In the genomic region with DNA sequence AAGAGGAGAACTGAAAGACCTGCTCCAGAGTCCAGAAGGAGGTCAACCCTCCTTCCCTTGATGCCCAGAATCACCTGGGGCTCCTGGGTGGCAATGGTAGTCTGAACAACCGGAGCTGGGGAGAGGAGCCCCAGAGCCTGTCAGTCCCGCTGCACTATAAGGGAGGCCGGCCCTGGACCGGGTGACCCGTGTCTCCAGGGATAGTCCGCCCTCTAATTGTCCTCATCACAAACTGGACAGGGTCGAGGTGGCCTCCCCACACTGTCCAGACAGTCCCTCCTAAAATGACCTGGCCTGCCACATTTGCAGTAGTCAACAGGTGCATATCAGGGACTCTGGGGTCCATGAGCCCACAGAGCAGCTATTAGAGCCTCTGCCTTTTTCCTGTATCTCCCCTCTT, we compare ENCODE assay signal across 31 cellular contexts. TPM values are rescaled to one million over a fixed set of nuclear protein-coding genes. Genes with fewer than 3 reads are reported as not detected.
DNase-seq lines count a peak whose midpoint lies in the region; ATAC-seq and TF ChIP-seq lines count a peak whose summit lies in the region.
"Had no signal": no experiment of that assay in that cellular context is flagged by ENCODE, and none has a peak within 500 bp of the region (broad histone marks: within the 10 kb centered on the region; RNA-seq: fewer than 3 reads in every experiment).

No MANE protein-coding gene starts in this region.

- no peak overlapping the region for H3K56ac ChIP-seq in IMR-90 (ENCODE audit: extremely low read depth, insufficient read depth, low read length)

- H3K23ac ChIP-seq in IMR-90 (ENCODE audit: low read depth, low read length): no peak overlapping the region

- POLR2A ChIA-PET in HEK293 (lab: Yijun Ruan, JAX) (interaction anchor here (0.7 kb wide), 1 partner anchor 94 kb away, joined by 3 read pairs; no protein-coding TSS in a partner anchor), IMR-90 (lab: Charles Lee; ENCODE audit: unreplicated experiment) (interaction anchor here (0.7 kb wide), 1 partner anchor 12 kb away, joined by 3 read pairs; no protein-coding TSS in a partner anchor)

- no peak overlapping the region for H2BK15ac ChIP-seq in IMR-90 (ENCODE audit: low read depth, low read length)

- intact Hi-C loops in IMR-90 (cut with micrococcal nuclease) (no loop called here), sciatic nerve (cut with DNase I) (no loop called here)

- CTCF ChIA-PET in HEK293 (lab: Yijun Ruan, JAX): no interaction called here
- CTCF ChIA-PET in IMR-90 (lab: Yijun Ruan, JAX): no interaction called here

- H3K4me3 ChIP-seq in HEK293 (ENCODE audit: low read depth, low read length) (no peak overlapping the region), IMR-90 (ENCODE audit: insufficient read depth, low read depth, low read length) (no peak overlapping the region), RWPE2 (ENCODE audit: severe bottlenecking) (no peak overlapping the region)
- H3K4me3 ChIP-seq: A549; BLaER1; BLaER1 treated with 17β-estradiol and CSF1 and Interleukin-3, amounts not matched to agents 10 nM and 100 nM had no signal

- WGBS in IMR-90 (ENCODE audit: extremely low coverage in 2 of 2, insufficient read length in 1 of 2), 2 experiments: no CpG with 5 or more reads among the region's 7 CpGs

- no peak for TF ChIP-seq POLR2A in IMR-90 (IDR thresholded peaks at IDR 0.05; ENCODE audit: low read depth, low read length)

- peak overlapping the region; percentile 37 for H2AK9ac ChIP-seq in IMR-90 (replicated peaks; ENCODE audit: low read depth, low read length, poor library complexity)

- H2BK120ac ChIP-seq in IMR-90 (ENCODE audit: low read depth, low read length): no peak overlapping the region

- no peak overlapping the region for H3K9ac ChIP-seq in IMR-90 (ENCODE audit: low read depth, low read length)
- H3K9ac ChIP-seq: BLaER1; BLaER1 treated with 17β-estradiol and CSF1 and Interleukin-3, amounts not matched to agents 10 nM and 100 nM had no signal

- ATAC-seq in IMR-90 (ENCODE audit: low read depth) (no peak), RWPE2 (ENCODE audit: low read depth) (no peak), sciatic nerve (no peak), GM19455 (IDR thresholded peaks at IDR 0.05; ENCODE audit: unreplicated experiment) (no peak)
- ATAC-seq: CD8-positive, alpha-beta T cell had no signal

- H3K9me3 ChIP-seq in HEK293 (ENCODE audit: control insufficient read depth, insufficient read depth, low read depth, low read length) (no peaks in the 10 kb centered on the region), IMR-90 (ENCODE audit: control insufficient read depth, insufficient read depth, low read length) (peaks cover 12% of the 10 kb centered on the region), RWPE2 (ENCODE audit: severe bottlenecking) (no peaks in the 10 kb centered on the region)
- H3K9me3 ChIP-seq: A549, BE2C had no signal

- no peaks in the 10 kb centered on the region for H3K9me1 ChIP-seq in IMR-90 (ENCODE audit: insufficient read depth, low read length)

- in situ Hi-C loops in IMR-90 (cut with MboI; ENCODE audit: low sequenced_read_pairs): no loop called here

- DNase-seq in IMR-90 (no peak), RWPE2 (ENCODE audit: low spot score) (peak; percentile 53), amniotic stem cell (lab: John Stamatoyannopoulos, UW) (no peak), sciatic nerve (ENCODE audit: low spot score) (no peak)
- DNase-seq: 8988T; ACHN; AML-193; BE2C; C1 segment of cervical spinal cord; Caco-2; Calu3; CD4-positive, alpha-beta memory T cell; CD4-positive, alpha-beta T cell; CD4-positive, CD25-positive, alpha-beta regulatory T cell; CD8-positive, alpha-beta memory T cell; CD8-positive, alpha-beta T cell; COR-L47; DMS 273 treated with DMSO at 0.1 percent for 48 hours; DMS153; DMS53; DMS79; DMS79 treated with DMSO at 0.1 percent for 48 hours; DND-41; EL had no signal

- dilution Hi-C loops in IMR-90 (cut with HindIII; ENCODE audit: low sequenced_read_pairs, unreplicated experiment): no loop called here

- H2AK5ac ChIP-seq in IMR-90 (ENCODE audit: low read depth, low read length): no peak overlapping the region

- no peak for TF ChIP-seq CTCF in HEK293 (tag by site-specific recombination; IDR thresholded peaks at IDR 0.05)
- no peak for TF ChIP-seq CTCF in IMR-90 (conservative IDR thresholded peaks at IDR 0.05; ENCODE audit: low read depth, low read length)
- no peak for TF ChIP-seq CTCF in RWPE2 (IDR thresholded peaks at IDR 0.05; ENCODE audit: poor library complexity, severe bottlenecking)

- H3K27ac ChIP-seq in HEK293 (ENCODE audit: extremely low read depth, low read depth, low read length) (no peak overlapping the region), IMR-90 (ENCODE audit: insufficient read depth, low read length) (no peak overlapping the region), RWPE2 (ENCODE audit: poor library complexity, severe bottlenecking) (no peak overlapping the region)
- H3K27ac ChIP-seq: 22Rv1; A549; BLaER1; BLaER1 treated with 17β-estradiol and CSF1 and Interleukin-3, amounts not matched to agents 10 nM and 100 nM; C4-2B had no signal

- no peak for TF ChIP-seq RAD21 in IMR-90 (IDR thresholded peaks at IDR 0.05; ENCODE audit: low read length)

- no peaks in the 10 kb centered on the region for H4K20me1 ChIP-seq in IMR-90 (ENCODE audit: insufficient read depth, low read length)
- H4K20me1 ChIP-seq: BLaER1; BLaER1 treated with 17β-estradiol and CSF1 and Interleukin-3, amounts not matched to agents 10 nM and 100 nM had no signal

- H4K91ac ChIP-seq in IMR-90 (ENCODE audit: insufficient read depth, low read depth, low read length): no peak overlapping the region

- no peaks in the 10 kb centered on the region for H3K4me1 ChIP-seq in HEK293 (ENCODE audit: control insufficient read depth, insufficient read depth, low read length)
- no peaks in the 10 kb centered on the region for H3K4me1 ChIP-seq in IMR-90 (ENCODE audit: control insufficient read depth, insufficient read depth, low read length)
- no peaks in the 10 kb centered on the region for H3K4me1 ChIP-seq in RWPE2 (ENCODE audit: insufficient read depth, poor library complexity, severe bottlenecking)
- H3K4me1 ChIP-seq: BE2C; BLaER1; BLaER1 treated with 17β-estradiol and CSF1 and Interleukin-3, amounts not matched to agents 10 nM and 100 nM; Caco-2 had no signal

- no peak overlapping the region for H2BK5ac ChIP-seq in IMR-90 (ENCODE audit: low read depth, low read length, poor library complexity, severe bottlenecking)

- no TSS peak for BruUV-seq in IMR-90 (replicated peaks; lab: Mats Ljungman, UMichigan)

- H3K18ac ChIP-seq in IMR-90 (ENCODE audit: low read depth, low read length): no peak overlapping the region

- no peak overlapping the region for H2BK20ac ChIP-seq in IMR-90 (ENCODE audit: low read depth, low read length)

- H4K8ac ChIP-seq in IMR-90 (ENCODE audit: low read depth in 2 of 2, low read length in 2 of 2): no peak overlapping the region

- no peak overlapping the region for H3K4me2 ChIP-seq in IMR-90 (ENCODE audit: low read depth, low read length)
- H3K4me2 ChIP-seq: A549; BLaER1; BLaER1 treated with 17β-estradiol and CSF1 and Interleukin-3, amounts not matched to agents 10 nM and 100 nM had no signal

- no peak overlapping the region for H4K5ac ChIP-seq in IMR-90 (ENCODE audit: low read depth, low read length)

- peaks cover 2% of the 10 kb centered on the region; the same call in 1 of the 2 replicates for H3K27me3 ChIP-seq in IMR-90 (ENCODE audit: control insufficient read depth, insufficient read depth, low read length)
- H3K27me3 ChIP-seq in RWPE2 (ENCODE audit: insufficient read depth, poor library complexity, severe bottlenecking): no peaks in the 10 kb centered on the region
- H3K27me3 ChIP-seq: BLaER1; BLaER1 treated with 17β-estradiol and CSF1 and Interleukin-3, amounts not matched to agents 10 nM and 100 nM had no signal

- H3K36me3 ChIP-seq in HEK293 (ENCODE audit: control insufficient read depth in 2 of 2, insufficient read depth in 1 of 2, low read length in 2 of 2): no peaks in the 10 kb centered on the region
- no peaks in the 10 kb centered on the region for H3K36me3 ChIP-seq in IMR-90 (ENCODE audit: control insufficient read depth, insufficient read depth, low read length)
- no peaks in the 10 kb centered on the region for H3K36me3 ChIP-seq in RWPE2 (ENCODE audit: low read depth)
- H3K36me3 ChIP-seq: BE2C, BLaER1 had no signal

- no peak overlapping the region for H3K14ac ChIP-seq in IMR-90 (replicated peaks; ENCODE audit: low read depth, low read length)

- H2AFZ ChIP-seq in IMR-90 (replicated peaks; ENCODE audit: low read length, poor library complexity): peak overlapping the region; percentile 14

- H3K4ac ChIP-seq in IMR-90 (ENCODE audit: low read depth, low read length): no peak overlapping the region

- H3K79me1 ChIP-seq in IMR-90 (ENCODE audit: low read depth in 1 of 2, low read length in 2 of 2): no peaks in the 10 kb centered on the region

TF ChIP-seq in HEK293, 187 proteins besides CTCF, POLR2A, EP300 and RAD21:
- TF ChIP-seq SCRT2 (tag by site-specific recombination; IDR thresholded peaks at IDR 0.05) (0 out of 2 replicates have a peak, but pooled peaks have one; percentile 28), ZBTB17 (tag by site-specific recombination; IDR thresholded peaks at IDR 0.05) (no peak)

TF ChIP-seq in IMR-90, 13 proteins besides CTCF, POLR2A, EP300 and RAD21 (continues in another document):
- TF ChIP-seq, protein P1, sequence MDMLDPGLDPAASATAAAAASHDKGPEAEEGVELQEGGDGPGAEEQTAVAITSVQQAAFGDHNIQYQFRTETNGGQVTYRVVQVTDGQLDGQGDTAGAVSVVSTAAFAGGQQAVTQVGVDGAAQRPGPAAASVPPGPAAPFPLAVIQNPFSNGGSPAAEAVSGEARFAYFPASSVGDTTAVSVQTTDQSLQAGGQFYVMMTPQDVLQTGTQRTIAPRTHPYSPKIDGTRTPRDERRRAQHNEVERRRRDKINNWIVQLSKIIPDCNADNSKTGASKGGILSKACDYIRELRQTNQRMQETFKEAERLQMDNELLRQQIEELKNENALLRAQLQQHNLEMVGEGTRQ (IDR thresholded peaks at IDR 0.05; ENCODE audit: low read depth, low read length): no peak
- no peak for TF ChIP-seq RCOR1 (IDR thresholded peaks at IDR 0.05; ENCODE audit: insufficient replicate concordance, low read length)
- no peak for TF ChIP-seq MAZ (IDR thresholded peaks at IDR 0.05; ENCODE audit: borderline replicate concordance, low read depth, low read length)
- TF ChIP-seq MAFK (IDR thresholded peaks at IDR 0.05; ENCODE audit: low read depth, low read length): no peak

RNA-seq across cellular contexts. Expression of a gene that starts 43.2 kb away (rescaled TPM):
- total RNA-seq in IMR-90 (2012; rRNA removed): 1.3 and 1.4 TPM in 2 replicates
- polyA plus RNA-seq in IMR-90 (2012; rRNA removed): 1.2 and 1.4 TPM in 2 replicates
- polyA plus RNA-seq in IMR-90 (2012; cell fraction: cytosol; rRNA removed): 0.54 and 0.57 TPM in 2 replicates
- 0.40 and 0.92 TPM in 2 replicates for polyA plus RNA-seq in IMR-90 (2012; cell fraction: nucleus; rRNA removed; ENCODE audit: low replicate concordance)
- 0.67 TPM for total RNA-seq in sciatic nerve
- total RNA-seq: CD4-positive, alpha-beta T cell; CD4-positive, CD25-positive, alpha-beta regulatory T cell had no signal

RNA-seq across cellular contexts. Expression of a gene that starts 54.2 kb away (rescaled TPM):
- total RNA-seq in IMR-90 (2012; rRNA removed) (12.0 and 15.3 TPM in 2 replicates), sciatic nerve (6.4 TPM)
- polyA plus RNA-seq in IMR-90 (2012; rRNA removed): 6.7 and 8.6 TPM in 2 replicates
- polyA plus RNA-seq in IMR-90 (2012; cell fraction: cytosol; rRNA removed): 0.96 and 1.0 TPM in 2 replicates
- polyA plus RNA-seq in IMR-90 (2012; cell fraction: nucleus; rRNA removed; ENCODE audit: low replicate concordance): 1.4 and 4.9 TPM in 2 replicates
